Comparison of ENCODE assay signal across 8 cellular contexts in the genomic region with DNA sequence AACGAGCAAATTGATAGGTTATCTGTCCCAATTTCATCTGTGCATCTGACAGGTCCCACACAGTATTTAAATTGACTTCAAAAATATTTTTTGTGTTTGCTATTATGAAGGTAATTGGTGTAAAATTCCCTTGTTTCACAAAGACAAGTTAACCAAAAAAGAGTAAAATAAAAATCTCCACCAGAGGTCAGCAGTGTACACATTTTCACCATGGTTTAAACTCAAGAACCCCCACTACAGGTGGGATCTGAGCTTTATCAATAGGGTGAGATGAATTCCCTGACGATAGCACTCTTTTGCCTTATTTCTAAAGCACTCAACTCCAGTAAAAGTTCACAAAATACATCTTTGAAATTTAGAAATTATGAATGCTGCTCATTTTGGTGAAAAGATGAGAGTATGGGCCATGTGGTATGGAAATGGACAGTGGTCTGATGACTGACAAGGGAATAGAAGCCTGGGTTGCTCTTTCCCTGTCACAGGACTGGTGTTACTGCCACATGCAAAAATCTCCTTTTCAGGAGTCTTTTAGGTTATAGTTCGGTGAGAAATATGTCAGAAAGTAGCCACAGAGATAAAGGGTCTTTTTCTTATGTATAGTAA.
DNase-seq lines count a peak whose midpoint lies in the region; ATAC-seq and TF ChIP-seq lines count a peak whose summit lies in the region.

No MANE protein-coding gene starts in this region.

- no peaks in the 10 kb centered on the region for H4K20me1 ChIP-seq in osteoblast (ENCODE audit: insufficient read depth, low read length)

- DNase-seq in AG20443 (ENCODE audit: low spot score) (peak; percentile 29), NCI-H345 treated with DMSO at 0.1 percent for 48 hours (lab: John Stamatoyannopoulos, UW; ENCODE audit: unreplicated experiment) (peak; percentile 45), colonic mucosa (no peak), osteoblast (ENCODE audit: insufficient read length, low spot score, missing footprints) (peak; percentile 29), T1000 (lab: John Stamatoyannopoulos, UW) (no peak), left ventricle myocardium superior (no peak)

- H3K36me3 ChIP-seq in colonic mucosa (no peaks in the 10 kb centered on the region), osteoblast (ENCODE audit: insufficient read depth, low read length) (no peaks in the 10 kb centered on the region)

- H3K4me3 ChIP-seq in colonic mucosa (no peak overlapping the region), osteoblast (ENCODE audit: insufficient read depth, low read length) (no peak overlapping the region)

- intact Hi-C loops in colonic mucosa (cut with DNase I) (no loop called here), left ventricle myocardium superior (cut with micrococcal nuclease) (no loop called here)

- no peak overlapping the region for H3K4me2 ChIP-seq in osteoblast (ENCODE audit: insufficient read depth, low read length)

- H3K4me1 ChIP-seq in colonic mucosa (no peaks in the 10 kb centered on the region), osteoblast (ENCODE audit: insufficient read depth, low read length) (no peaks in the 10 kb centered on the region)

- peak; percentile 66 for ATAC-seq in GM18519 (IDR thresholded peaks at IDR 0.05; ENCODE audit: low FRiP score, unreplicated experiment)
- peak; percentile 61 for ATAC-seq in HG03060 (IDR thresholded peaks at IDR 0.05; ENCODE audit: low read depth, unreplicated experiment)
- no peak for ATAC-seq in left ventricle myocardium superior

- no peaks in the 10 kb centered on the region for H3K79me2 ChIP-seq in osteoblast (ENCODE audit: insufficient read depth, low read length)

- no peak overlapping the region for H2AFZ ChIP-seq in osteoblast (ENCODE audit: low read length)

- no peak overlapping the region for H3K27ac ChIP-seq in colonic mucosa
- no peak overlapping the region for H3K27ac ChIP-seq in osteoblast (ENCODE audit: low read depth, low read length)

- TF ChIP-seq CTCF in colonic mucosa (IDR thresholded peaks at IDR 0.05) (peak; percentile 32), osteoblast (IDR thresholded peaks at IDR 0.05; ENCODE audit: extremely low read depth, low read depth, low read length) (peak; percentile 49)

- H3K9ac ChIP-seq in colonic mucosa (ENCODE audit: low read depth in 2 of 2, low read length in 2 of 2): no peak overlapping the region

- H3K9me3 ChIP-seq in colonic mucosa (no peaks in the 10 kb centered on the region), osteoblast (ENCODE audit: low read depth, low read length) (no peaks in the 10 kb centered on the region)

- no peaks in the 10 kb centered on the region for H3K27me3 ChIP-seq in colonic mucosa
- H3K27me3 ChIP-seq in osteoblast (ENCODE audit: insufficient read depth, low read length): no peaks in the 10 kb centered on the region

Comparison
In these comparisons a context has a peak if more than half of its experiments do, and no peak if none do; other contexts are left out.
1. DNase-seq: peak in AG20443 (single experiment), NCI-H345 treated with DMSO at 0.1 percent for 48 hours (single experiment) and osteoblast (single experiment); none in colonic mucosa (single experiment), T1000 (single experiment) and left ventricle myocardium superior (single experiment).